10 cellular contexts compared by ENCODE assay signal in genomic region chr2:33212151-33212550, GRCh38.
DNase-seq lines count a peak whose midpoint lies in the region; ATAC-seq and TF ChIP-seq lines count a peak whose summit lies in the region.
"Had no signal": no experiment of that assay in that cellular context is flagged by ENCODE, and none has a peak within 500 bp of the region (broad histone marks: within the 10 kb centered on the region; RNA-seq: fewer than 3 reads in every experiment).

No MANE protein-coding gene starts in this region.

- H4K20me1 ChIP-seq in osteoblast (ENCODE audit: insufficient read depth, low read length) = no peaks in the 10 kb centered on the region

- peaks cover 7% of the 10 kb centered on the region for H3K79me2 ChIP-seq in osteoblast (ENCODE audit: insufficient read depth, low read length)

- H3K4me2 ChIP-seq in osteoblast (ENCODE audit: insufficient read depth, low read length) = peak overlapping the region; percentile 26

- no peak overlapping the region for H3K4me3 ChIP-seq in osteoblast (ENCODE audit: insufficient read depth, low read length)
- no peak overlapping the region for H3K4me3 ChIP-seq in effector memory CD4-positive, alpha-beta T cell (ENCODE audit: insufficient read depth, low read depth, low read length, poor library complexity, severe bottlenecking)

- no peak for TF ChIP-seq CTCF in osteoblast (IDR thresholded peaks at IDR 0.05; ENCODE audit: extremely low read depth, low read depth, low read length)

- no peak overlapping the region for H2AFZ ChIP-seq in osteoblast (ENCODE audit: low read length)

- peaks cover 84% of the 10 kb centered on the region for H3K4me1 ChIP-seq in osteoblast (ENCODE audit: insufficient read depth, low read length)
- H3K4me1 ChIP-seq in effector memory CD4-positive, alpha-beta T cell (ENCODE audit: control insufficient read depth, insufficient read depth, low read length, poor library complexity, severe bottlenecking) = no peaks in the 10 kb centered on the region

- H3K27me3 ChIP-seq in osteoblast (ENCODE audit: insufficient read depth, low read length) = no peaks in the 10 kb centered on the region
- no peaks in the 10 kb centered on the region for H3K27me3 ChIP-seq in effector memory CD4-positive, alpha-beta T cell (replicated peaks; ENCODE audit: control insufficient read depth, insufficient read depth, low read length, poor library complexity, severe bottlenecking)

- H3K27ac ChIP-seq in osteoblast (ENCODE audit: low read depth, low read length) = peak overlapping the region; percentile 97
- H3K27ac ChIP-seq in effector memory CD4-positive, alpha-beta T cell (ENCODE audit: insufficient read depth, low read length, poor library complexity, severe bottlenecking) = no peak overlapping the region

- H3K9me3 ChIP-seq in osteoblast (ENCODE audit: low read depth, low read length) = no peaks in the 10 kb centered on the region
- no peaks in the 10 kb centered on the region for H3K9me3 ChIP-seq in effector memory CD4-positive, alpha-beta T cell (ENCODE audit: control insufficient read depth, low read length)

- peak; percentile 41 for DNase-seq in DMS53 (lab: John Stamatoyannopoulos, UW)
- DNase-seq in fibroblast of gingiva (ENCODE audit: low read depth) = peak; percentile 91
- peak; percentile 79 for DNase-seq in osteoblast (ENCODE audit: insufficient read length, low spot score, missing footprints)
- no peak for DNase-seq in RPMI8226
- no peak for DNase-seq in effector memory CD4-positive, alpha-beta T cell
- DNase-seq: DMS79, NCI-H1436 treated with DMSO at 0.1 percent for 48 hours had no signal

- no peaks in the 10 kb centered on the region for H3K36me3 ChIP-seq in osteoblast (ENCODE audit: insufficient read depth, low read length)
- H3K36me3 ChIP-seq in effector memory CD4-positive, alpha-beta T cell (ENCODE audit: control insufficient read depth, insufficient read depth, low read length) = no peaks in the 10 kb centered on the region

- ATAC-seq in GM19328 (IDR thresholded peaks at IDR 0.05; ENCODE audit: unreplicated experiment) (no peak), HG03460 (IDR thresholded peaks at IDR 0.05; ENCODE audit: unreplicated experiment) (no peak)

TF ChIP-seq in PFSK-1, 5 proteins besides CTCF, POLR2A, EP300 and RAD21:
- 0 out of 2 replicates have a peak, but pooled peaks have one; percentile 27 for TF ChIP-seq SIN3A (IDR thresholded peaks at IDR 0.05; ENCODE audit: borderline replicate concordance, insufficient read depth, low read length)
- TF ChIP-seq REST (IDR thresholded peaks at IDR 0.05; ENCODE audit: insufficient read depth in 1 of 2, low read depth in 2 of 2, low read length in 2 of 2) = no peak
TF ChIP-seq in PFSK-1: peak in this region for 1.

Comparison
In these comparisons a context has a peak if more than half of its experiments do, and no peak if none do; other contexts are left out.
1. DNase-seq: peak in DMS53 (single experiment), fibroblast of gingiva (single experiment) and osteoblast (single experiment); none in RPMI8226 (single experiment) and effector memory CD4-positive, alpha-beta T cell (0 of 3).